ENCODE assay signal across 8 cellular contexts in the genomic region with DNA sequence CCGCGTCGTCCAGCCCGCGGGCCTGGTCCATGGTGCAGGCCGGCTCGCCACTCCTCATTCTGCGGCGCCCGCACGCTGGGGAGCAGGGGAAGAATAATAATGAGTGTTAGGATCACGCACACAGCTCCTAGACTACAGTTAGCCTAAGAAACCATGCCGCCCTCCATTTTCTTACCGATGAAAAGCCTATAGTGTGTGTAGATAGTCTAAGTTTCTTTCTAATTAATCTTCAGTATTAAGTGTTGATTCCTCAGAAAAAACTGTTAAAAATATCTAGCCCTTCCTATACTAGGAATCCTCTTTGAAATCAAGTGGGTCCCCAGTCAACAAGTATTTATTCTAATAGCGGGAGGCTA. TPM values are rescaled to one million over a fixed set of nuclear protein-coding genes. Genes with fewer than 3 reads are reported as not detected.
A peak's percentile ranks its signal among the peaks of the same experiment; 100 is the strongest.
DNase-seq lines count a peak whose midpoint lies in the region; ATAC-seq and TF ChIP-seq lines count a peak whose summit lies in the region.

No MANE protein-coding gene starts in this region.

- H2BK5ac ChIP-seq in mesenchymal stem cell (ENCODE audit: low read depth, low read length, poor library complexity, severe bottlenecking): no peak overlapping the region

- H2AFZ ChIP-seq in mesenchymal stem cell (ENCODE audit: low read depth, low read length): no peak overlapping the region

- TF ChIP-seq CTCF in breast epithelium (IDR thresholded peaks at IDR 0.05): no peak
- TF ChIP-seq CTCF in MCF 10A (IDR thresholded peaks at IDR 0.05; ENCODE audit: unreplicated experiment): no peak
- no peak for TF ChIP-seq CTCF in upper lobe of right lung (IDR thresholded peaks at IDR 0.05)

- no peak overlapping the region for H3K14ac ChIP-seq in mesenchymal stem cell (ENCODE audit: low read length in 2 of 2)

- H3K36me3 ChIP-seq in breast epithelium: no peaks in the 10 kb centered on the region
- H3K36me3 ChIP-seq in mesenchymal stem cell (ENCODE audit: control insufficient read depth in 1 of 2, insufficient read depth in 2 of 2, low read depth in 1 of 2, low read length in 2 of 2): peaks cover 0 to 15% of the 10 kb centered on the region in 2 experiments
- no peaks in the 10 kb centered on the region for H3K36me3 ChIP-seq in upper lobe of right lung

- no TSS peak for BruUV-seq in MCF 10A (replicated peaks; lab: Mats Ljungman, UMichigan)

- H3K9ac ChIP-seq in mesenchymal stem cell (ENCODE audit: low read length): peak overlapping the region; percentile 70

- peak overlapping the region; percentile 55 for H4K8ac ChIP-seq in mesenchymal stem cell (ENCODE audit: low read length)

- H2AK5ac ChIP-seq in mesenchymal stem cell (ENCODE audit: low read length, severe bottlenecking): no peak overlapping the region

- peak overlapping the region; percentile 91 for H3K4me2 ChIP-seq in mesenchymal stem cell (ENCODE audit: low read length, poor library complexity, severe bottlenecking)

- H3K4me1 ChIP-seq in breast epithelium: peaks cover 0 to 5% of the 10 kb centered on the region in 2 donors
- H3K4me1 ChIP-seq in mesenchymal stem cell (ENCODE audit: control insufficient read depth, insufficient read depth, low read depth, low read length): peaks cover 11% of the 10 kb centered on the region
- peaks cover 5% of the 10 kb centered on the region for H3K4me1 ChIP-seq in upper lobe of right lung

- peaks cover 48% of the 10 kb centered on the region for H3K36me3 Mint-ChIP-seq in MCF 10A (ENCODE audit: insufficient read depth, unreplicated experiment)

- H3K4me3 ChIP-seq in breast epithelium: peak overlapping the region; percentile 48 to 90 (median 57)
- H3K4me3 ChIP-seq in mesenchymal stem cell (ENCODE audit: insufficient read depth in 1 of 2, low read depth in 1 of 2, low read length in 2 of 2): peak overlapping the region; percentile 63 to 76
- peak overlapping the region; percentile 38 for H3K4me3 ChIP-seq in upper lobe of right lung

- no peak overlapping the region for H3K4ac ChIP-seq in mesenchymal stem cell (ENCODE audit: low read depth in 1 of 2, low read length in 2 of 2)

- H3K9me3 Mint-ChIP-seq in MCF 10A (ENCODE audit: unreplicated experiment): peaks cover 8% of the 10 kb centered on the region

- no peak overlapping the region for H2BK12ac ChIP-seq in mesenchymal stem cell (ENCODE audit: low read length in 2 of 2)

- no peak overlapping the region for H2BK15ac ChIP-seq in mesenchymal stem cell (ENCODE audit: low read depth, poor library complexity, severe bottlenecking)

- H3K18ac ChIP-seq in mesenchymal stem cell (ENCODE audit: low read depth in 1 of 2, low read length in 2 of 2): no peak overlapping the region

- POLR2A ChIA-PET in MCF 10A (lab: Yijun Ruan, JAX): interaction anchor here (1.3 kb wide), 1 partner anchor 11 kb away, joined by 3 read pairs; no protein-coding TSS in a partner anchor

- no peaks in the 10 kb centered on the region for H3K27me3 Mint-ChIP-seq in MCF 10A (ENCODE audit: insufficient read depth, unreplicated experiment)

- H3K23ac ChIP-seq in mesenchymal stem cell (ENCODE audit: low read length in 2 of 2): no peak overlapping the region

- H4K91ac ChIP-seq in mesenchymal stem cell (ENCODE audit: low read length): no peak overlapping the region

- H3K79me1 ChIP-seq in mesenchymal stem cell (replicated peaks; ENCODE audit: low read length, poor library complexity, severe bottlenecking): peaks cover 15% of the 10 kb centered on the region

- DNase-seq in breast epithelium (ENCODE audit: low spot score in 2 of 2) (no peak), MCF 10A (ENCODE audit: unreplicated experiment) (no peak), mesenchymal stem cell (no peak), upper lobe of right lung (no peak), A172 (ENCODE audit: low spot score) (no peak), COR-L47 (lab: John Stamatoyannopoulos, UW) (no peak)
- DNase-seq in activated effector memory CD4-positive, alpha-beta T cell treated with anti-CD3 and anti-CD28 coated beads, Interleukin-2, amount 50 U/mL, for 16 hours: no peak

- no peak overlapping the region for H3K4me3 Mint-ChIP-seq in MCF 10A (ENCODE audit: unreplicated experiment)

- H2BK120ac ChIP-seq in mesenchymal stem cell (ENCODE audit: low read depth, low read length): no peak overlapping the region

- H3K4me1 Mint-ChIP-seq in MCF 10A (ENCODE audit: insufficient read depth, unreplicated experiment): no peaks in the 10 kb centered on the region

- H3K9me3 ChIP-seq in breast epithelium: no peaks in the 10 kb centered on the region
- no peaks in the 10 kb centered on the region for H3K9me3 ChIP-seq in mesenchymal stem cell (ENCODE audit: control insufficient read depth, low read length)
- H3K9me3 ChIP-seq in upper lobe of right lung: no peaks in the 10 kb centered on the region

- no peak for ATAC-seq in upper lobe of right lung

- no peak for TF ChIP-seq POLR2A in breast epithelium (IDR thresholded peaks at IDR 0.05)

- no peak overlapping the region for H3K27ac Mint-ChIP-seq in MCF 10A (ENCODE audit: low read depth, unreplicated experiment)

- CTCF ChIA-PET in MCF 10A (lab: Yijun Ruan, JAX): interaction anchor here (0.5 to 2.4 kb wide), 4 partner anchors 9 to 53 kb away, joined by 3 to 7 read pairs (median 5); partner anchors contain the start of gene ZBED3

- 94% methylated on average over 1 of the region's 15 CpGs for WGBS in mesenchymal stem cell

- no peaks in the 10 kb centered on the region for H3K27me3 ChIP-seq in breast epithelium
- no peaks in the 10 kb centered on the region for H3K27me3 ChIP-seq in mesenchymal stem cell (ENCODE audit: control insufficient read depth in 1 of 2, insufficient read depth in 1 of 2, low read length in 2 of 2)
- no peaks in the 10 kb centered on the region for H3K27me3 ChIP-seq in upper lobe of right lung

- intact Hi-C loops in breast epithelium (cut with DNase I; ENCODE audit: low total_unique reads) (no loop called here), MCF 10A (cut with micrococcal nuclease) (no loop called here), upper lobe of right lung (cut with DNase I) (no loop called here)

- H3K27ac ChIP-seq in breast epithelium: peak overlapping the region in 1 of 2 donors; percentile 79
- H3K27ac ChIP-seq in angular gyrus (ENCODE audit: low read depth, low read length): peak overlapping the region; percentile 6
- H3K27ac ChIP-seq in mesenchymal stem cell (ENCODE audit: low read length, poor library complexity, severe bottlenecking): no peak overlapping the region
- H3K27ac ChIP-seq in upper lobe of right lung: no peak overlapping the region

RNA-seq across cellular contexts. Expression of gene ZBED3, which starts 9.3 kb away (rescaled TPM):
- 10 to 100 TPM in 1 of 3 donors, 1 to 10 TPM in 2; 4.8 to 46.7 (median 5.9) TPM for total RNA-seq in breast epithelium
- 9.8 and 14.8 TPM in 2 replicates for total RNA-seq in MCF 10A (2022)
- 6.6 TPM for polyA plus RNA-seq in mesenchymal stem cell (2013, experiment 1 of 2)
- 6.6 TPM for polyA plus RNA-seq in mesenchymal stem cell (2013, experiment 2 of 2)
- total RNA-seq in upper lobe of right lung: 14.8 TPM
- total RNA-seq in A172 (2014; rRNA removed; shearing (Covaris generic)): 0.71 and 0.89 TPM in 2 replicates

RNA-seq across cellular contexts. Expression of gene AGGF1, which starts 47.6 kb away (rescaled TPM):
- 10 to 100 TPM; 19.3 to 25.6 (median 25.6) TPM for total RNA-seq in breast epithelium
- total RNA-seq in MCF 10A (2022): 19.5 and 21.8 TPM in 2 replicates
- polyA plus RNA-seq in mesenchymal stem cell (2013, experiment 1 of 2): 19.6 TPM
- polyA plus RNA-seq in mesenchymal stem cell (2013, experiment 2 of 2): 19.7 TPM
- 22.3 TPM for total RNA-seq in upper lobe of right lung
- total RNA-seq in A172 (2014; rRNA removed; shearing (Covaris generic)): 31.0 and 33.9 TPM in 2 replicates
